8 cellular contexts compared by ENCODE assay signal in genomic region chr15:43777293-43777819, GRCh38. TPM values are rescaled to one million over a fixed set of nuclear protein-coding genes. Genes with fewer than 3 reads are reported as not detected.
DNase-seq lines count a peak whose midpoint lies in the region; ATAC-seq and TF ChIP-seq lines count a peak whose summit lies in the region.

No MANE protein-coding gene starts in this region.

- H3K36me3 ChIP-seq in right lobe of liver: peaks cover 4 to 15% (median 10%) of the 10 kb centered on the region in 4 donors

- in situ Hi-C loops in ACHN (cut with HindIII; ENCODE audit: low pct_ligation_motif_present, low pct_unique_long_range_greater_than_20kb, low sequenced_read_pairs): no loop called here

- peak overlapping the region; percentile 54 to 69 (median 63) for H3K4me3 ChIP-seq in right lobe of liver

- WGBS in right lobe of liver (ENCODE audit: insufficient coverage, low coverage, low lambda C conversion rate, missing lambda C conversion rate): 0% methylated on average over 4 of the region's 28 CpGs

- H3K27me3 ChIP-seq in right lobe of liver: no peaks in the 10 kb centered on the region

- H3K9me3 ChIP-seq in right lobe of liver: no peaks in the 10 kb centered on the region

- no peak for TF ChIP-seq POLR2A in right lobe of liver (IDR thresholded peaks at IDR 0.05)

- DNase-seq in ACHN (peak; percentile 73), NCI-H345 (lab: John Stamatoyannopoulos, UW) (peak; percentile 86), right lobe of liver (peak; percentile 87 to 90 (median 88))
- peak; percentile 80 to 81 for DNase-seq in activated CD4-positive, alpha-beta T cell treated with anti-CD3 and anti-CD28 coated beads for 4 hours
- peak; percentile 30 to 69 (median 46) for DNase-seq in stimulated activated CD4-positive, alpha-beta T cell treated with anti-CD3 and anti-CD28 coated beads, TNF-alpha, amount 100 ng/mL, for 1 hour (ENCODE audit: low read depth in 3 of 3, low spot score in 1 of 3)

- peak; percentile 63 to 81 (median 80) for TF ChIP-seq CTCF in right lobe of liver (IDR thresholded peaks at IDR 0.05)

- peak; percentile 53 for ATAC-seq in GM18861 (IDR thresholded peaks at IDR 0.05; ENCODE audit: unreplicated experiment)
- ATAC-seq in HG03097 (IDR thresholded peaks at IDR 0.05; ENCODE audit: low FRiP score, unreplicated experiment): peak; percentile 45
- peak; percentile 72 to 83 (median 80) for ATAC-seq in right lobe of liver

- peak overlapping the region; percentile 65 for H3K27ac ChIP-seq in cingulate gyrus (ENCODE audit: low read depth, low read length)
- peak overlapping the region; percentile 74 to 81 (median 80) for H3K27ac ChIP-seq in right lobe of liver

- H3K4me1 ChIP-seq in right lobe of liver: peaks cover 0 to 7% (median 2%) of the 10 kb centered on the region in 4 donors

- intact Hi-C loops in right lobe of liver (cut with DNase I): no loop called here

RNA-seq across cellular contexts. Expression of gene ELL3, which starts 0.6 kb away (rescaled TPM):
- 1 to 10 TPM in 5 of 6 experiments, under 1 TPM in 1; 0.39 to 2.0 (median 1.7) TPM for total RNA-seq in right lobe of liver

RNA-seq across cellular contexts. Expression of gene SERF2, which starts 14.8 kb away (rescaled TPM):
- 100 to 1,000 TPM; 454 to 694 (median 611) TPM for total RNA-seq in right lobe of liver

RNA-seq across cellular contexts. Expression of gene SERINC4, which starts 22.7 kb away (rescaled TPM):
- total RNA-seq in right lobe of liver: under 1 TPM in 2 of 6 experiments, not detected in 4; 0.22 to 0.26 TPM

RNA-seq across cellular contexts. Expression of gene HYPK, which starts 23.0 kb away (rescaled TPM):
- 10 to 100 TPM in 3 of 6 experiments, 1 to 10 TPM in 3; 6.1 to 17.4 (median 9.1) TPM for total RNA-seq in right lobe of liver

RNA-seq across cellular contexts. Expression of gene PDIA3, which starts 31.1 kb away (rescaled TPM):
- total RNA-seq in right lobe of liver: 100 to 1,000 TPM; 203 to 511 (median 317) TPM

Comparison
In these comparisons a context has a peak if more than half of its experiments do, and no peak if none do; other contexts are left out.
1. Peak in every context shown above with its lines: DNase-seq, ATAC-seq, H3K4me3 ChIP-seq and H3K27ac ChIP-seq.